Comparison of ENCODE assay signal across 9 cellular contexts in the genomic region with DNA sequence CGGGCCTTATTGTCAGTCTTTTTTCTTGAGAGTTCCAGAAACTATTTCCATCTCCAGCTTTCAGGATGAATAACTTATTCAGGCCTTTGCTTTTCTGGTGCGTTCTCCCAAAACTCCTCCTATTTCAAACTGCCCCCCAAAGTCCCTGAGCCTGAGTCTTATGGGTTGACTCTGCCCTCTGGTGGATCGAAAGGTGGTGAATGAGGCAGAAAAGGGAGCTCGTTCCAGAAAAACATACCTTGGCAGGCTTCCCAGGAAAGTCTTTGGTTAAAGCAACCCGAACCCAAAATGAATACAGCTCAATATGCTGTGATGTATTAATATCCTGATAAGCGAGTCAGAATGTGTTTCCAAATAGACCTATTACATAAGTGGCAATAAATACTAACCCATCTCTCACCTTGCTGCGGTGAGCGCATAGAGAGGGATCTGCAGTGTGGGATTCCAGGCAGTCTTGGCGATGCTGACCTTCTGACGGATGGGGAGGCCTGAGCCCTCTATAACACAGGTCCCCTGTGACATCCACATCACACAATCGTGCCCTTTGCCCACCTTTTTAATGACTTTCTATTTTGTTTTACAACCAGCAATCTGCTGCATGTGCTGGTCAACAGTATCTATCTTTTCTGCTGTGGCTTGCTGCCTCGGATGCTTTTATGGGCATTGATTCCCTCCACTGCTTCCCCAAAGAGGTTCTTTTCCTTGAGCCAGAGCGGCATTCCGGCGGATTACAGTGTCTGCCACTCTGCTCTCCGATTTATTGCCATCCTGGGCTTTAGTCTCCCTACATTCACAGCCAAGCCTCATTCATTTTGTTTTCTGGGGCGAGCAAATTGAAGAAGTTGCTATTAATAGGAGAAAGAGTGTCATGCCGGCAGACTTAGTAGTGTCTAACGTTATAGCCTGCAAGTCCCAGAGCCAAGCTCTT.
DNase-seq lines count a peak whose midpoint lies in the region; ATAC-seq, FAIRE-seq and TF ChIP-seq lines count a peak whose summit lies in the region.
"Had no signal": no experiment of that assay in that cellular context is flagged by ENCODE, and none has a peak within 500 bp of the region (broad histone marks: within the 10 kb centered on the region; RNA-seq: fewer than 3 reads in every experiment).

No MANE protein-coding gene starts in this region.

- H3K4me3 ChIP-seq in choroid plexus epithelial cell (ENCODE audit: low read depth, low read length) (peak overlapping the region; percentile 53), tibial nerve (peak overlapping the region; percentile 14 to 43 (median 30))

- H3K4me1 ChIP-seq in tibial nerve: peaks cover 0 to 32% (median 13%) of the 10 kb centered on the region in 4 donors

- no peak overlapping the region for H3K4me3 Mint-ChIP-seq in activated naive CD8-positive, alpha-beta T cell treated with anti-CD3 and anti-CD28 coated beads, Interleukin-2, amount 50 U/mL, for 24 hours

- peak; percentile 8 for TF ChIP-seq CTCF in GM13976 (IDR thresholded peaks at IDR 0.05; ENCODE audit: borderline replicate concordance, control extremely low read depth, extremely low read depth, insufficient read depth, missing control alignments)
- TF ChIP-seq CTCF in choroid plexus epithelial cell (conservative IDR thresholded peaks at IDR 0.05; ENCODE audit: low read depth, low read length): peak; percentile 95
- TF ChIP-seq CTCF in tibial nerve (IDR thresholded peaks at IDR 0.05): peak; percentile 38 to 87 (median 74)

- no peak for FAIRE-seq in GM12891 (lab: Jason Lieb, UNC)
- FAIRE-seq: TTC549 had no signal

- H3K9me3 Mint-ChIP-seq in activated naive CD8-positive, alpha-beta T cell treated with anti-CD3 and anti-CD28 coated beads, Interleukin-2, amount 50 U/mL, for 24 hours: no peaks in the 10 kb centered on the region

- TF ChIP-seq POLR2A in tibial nerve (IDR thresholded peaks at IDR 0.05) (no peak), GM12891 (IDR thresholded peaks at IDR 0.05; ENCODE audit: low read depth, low read length) (no peak)

- in situ Hi-C loops in GM13976 (cut with MboI; ENCODE audit: low sequenced_read_pairs, unreplicated experiment): no loop called here

- peak overlapping the region; percentile 55 to 90 (median 82) for H3K27ac ChIP-seq in tibial nerve

- H3K36me3 ChIP-seq in tibial nerve: no peaks in the 10 kb centered on the region

- H3K27me3 ChIP-seq in tibial nerve: no peaks in the 10 kb centered on the region

- no peaks in the 10 kb centered on the region for H3K27me3 Mint-ChIP-seq in activated naive CD8-positive, alpha-beta T cell treated with anti-CD3 and anti-CD28 coated beads, Interleukin-2, amount 50 U/mL, for 24 hours

- no peaks in the 10 kb centered on the region for H3K36me3 Mint-ChIP-seq in activated naive CD8-positive, alpha-beta T cell treated with anti-CD3 and anti-CD28 coated beads, Interleukin-2, amount 50 U/mL, for 24 hours (ENCODE audit: low read depth)

- ATAC-seq in left lobe of liver: peak; percentile 84
- no peak for ATAC-seq in activated naive CD8-positive, alpha-beta T cell treated with anti-CD3 and anti-CD28 coated beads, Interleukin-2, amount 50 U/mL, for 24 hours

- H3K4me1 Mint-ChIP-seq in activated naive CD8-positive, alpha-beta T cell treated with anti-CD3 and anti-CD28 coated beads, Interleukin-2, amount 50 U/mL, for 24 hours: no peaks in the 10 kb centered on the region

- DNase-seq in GM13976 (ENCODE audit: low spot score) (peak; percentile 47), NCI-H69 (lab: John Stamatoyannopoulos, UW) (peak; percentile 94), choroid plexus epithelial cell (ENCODE audit: low read depth) (peak; percentile 95), left lobe of liver (ENCODE audit: low spot score) (peak; percentile 48), tibial nerve (ENCODE audit: low spot score in 2 of 2) (peak; percentile 61 to 93), GM12891 (ENCODE audit: insufficient read length, low spot score) (no peak), NAMALWA (ENCODE audit: low spot score) (no peak)
- no peak for DNase-seq in activated naive CD8-positive, alpha-beta T cell treated with anti-CD3 and anti-CD28 coated beads, Interleukin-2, amount 50 U/mL, for 24 hours

- WGBS in tibial nerve, 2 donors: 36 to 41% methylated on average over 19 of the region's 19 CpGs

- peak in 1 of 2 donors; percentile 59 for TF ChIP-seq EP300 in tibial nerve (IDR thresholded peaks at IDR 0.05)

- H3K9me3 ChIP-seq in tibial nerve: no peaks in the 10 kb centered on the region

- H3K27ac Mint-ChIP-seq in activated naive CD8-positive, alpha-beta T cell treated with anti-CD3 and anti-CD28 coated beads, Interleukin-2, amount 50 U/mL, for 24 hours: no peak overlapping the region

TF ChIP-seq in GM12891, 5 proteins besides CTCF, POLR2A, EP300 and RAD21:
- TF ChIP-seq POU2F2 (IDR thresholded peaks at IDR 0.05; ENCODE audit: low read depth, low read length) (no peak), SPI1 (IDR thresholded peaks at IDR 0.05; ENCODE audit: low read depth, low read length) (no peak), POLR2AphosphoS5 (IDR thresholded peaks at IDR 0.05; ENCODE audit: low read depth, low read length) (no peak), TAF1 (IDR thresholded peaks at IDR 0.05; ENCODE audit: low read depth, low read length) (no peak), PAX5 (IDR thresholded peaks at IDR 0.05; ENCODE audit: insufficient read depth, low read length, severe bottlenecking) (no peak)

Comparison
In these comparisons a context has a peak if more than half of its experiments do, and no peak if none do; other contexts are left out.
1. DNase-seq: peak in GM13976 (single experiment), NCI-H69 (single experiment), choroid plexus epithelial cell (single experiment), left lobe of liver (single experiment) and tibial nerve (2 of 2); none in GM12891 (single experiment), NAMALWA (single experiment) and activated naive CD8-positive, alpha-beta T cell treated with anti-CD3 and anti-CD28 coated beads, Interleukin-2, amount 50 U/mL, for 24 hours (single experiment).
2. CTCF ChIP-seq: peak in every context shown above with its lines; median percentile 95 in choroid plexus epithelial cell; 74 in tibial nerve; 8 in GM13976.